In genomic region chr14:105414456-105415371, GRCh38 we compare ENCODE assay signal across 8 cellular contexts. TPM values are rescaled to one million over a fixed set of nuclear protein-coding genes. Genes with fewer than 3 reads are reported as not detected.
DNase-seq lines count a peak whose midpoint lies in the region; ATAC-seq and TF ChIP-seq lines count a peak whose summit lies in the region.

No MANE protein-coding gene starts in this region.

- no peaks in the 10 kb centered on the region for H3K36me3 ChIP-seq in testis (ENCODE audit: low read depth, missing control alignments)

- peaks cover 4% of the 10 kb centered on the region for H3K27me3 Mint-ChIP-seq in activated naive CD4-positive, alpha-beta T cell treated with anti-CD3 and anti-CD28 coated beads, Interleukin-2, amount 50 U/mL, for 24 hours

- 10 to 19% methylated on average over 33 to 49 of the region's 79 CpGs for WGBS in testis, 2 donors

- DNase-seq in NCI-H2081 (lab: John Stamatoyannopoulos, UW) (peak; percentile 73 to 81), NCI-H2081 treated with DMSO at 0.1 percent for 48 hours (lab: John Stamatoyannopoulos, UW) (no peak), HPDE6-E6E7 (ENCODE audit: extremely low spot score) (peak; percentile 69), RPMI8226 (peak; percentile 70), Right ventricle myocardium inferior (ENCODE audit: missing footprints) (peak; percentile 89), omental fat pad (ENCODE audit: low spot score) (no peak), testis (peak; percentile 78)

- peaks cover 16% of the 10 kb centered on the region for H3K4me1 Mint-ChIP-seq in activated naive CD4-positive, alpha-beta T cell treated with anti-CD3 and anti-CD28 coated beads, Interleukin-2, amount 50 U/mL, for 24 hours

- H3K27ac Mint-ChIP-seq in activated naive CD4-positive, alpha-beta T cell treated with anti-CD3 and anti-CD28 coated beads, Interleukin-2, amount 50 U/mL, for 24 hours = peak overlapping the region; percentile 30

- peak overlapping the region; percentile 86 for H3K4me3 Mint-ChIP-seq in activated naive CD4-positive, alpha-beta T cell treated with anti-CD3 and anti-CD28 coated beads, Interleukin-2, amount 50 U/mL, for 24 hours

- H3K27me3 ChIP-seq in testis = no peaks in the 10 kb centered on the region

- no peaks in the 10 kb centered on the region for H3K36me3 Mint-ChIP-seq in activated naive CD4-positive, alpha-beta T cell treated with anti-CD3 and anti-CD28 coated beads, Interleukin-2, amount 50 U/mL, for 24 hours

- H3K4me3 ChIP-seq in testis = peak overlapping the region; percentile 48 to 53

- H3K4me1 ChIP-seq in testis = peaks cover 24% of the 10 kb centered on the region

- intact Hi-C loops in Right ventricle myocardium inferior (cut with DNase I) = loop anchor here (2.0 kb wide), 1 partner anchor 16 kb away; the partner anchor contains the start of gene TEX22
- intact Hi-C loops in testis (cut with DNase I; ENCODE audit: low total_unique reads) = no loop called here

- peak overlapping the region; percentile 11 to 50 for H3K27ac ChIP-seq in testis

- TF ChIP-seq CTCF in omental fat pad (IDR thresholded peaks at IDR 0.05) = no peak
- TF ChIP-seq CTCF in testis (IDR thresholded peaks at IDR 0.05) = peak; percentile 58 to 68 (median 64)

- TF ChIP-seq POLR2A in testis (IDR thresholded peaks at IDR 0.05) = no peak

- H3K9me3 Mint-ChIP-seq in activated naive CD4-positive, alpha-beta T cell treated with anti-CD3 and anti-CD28 coated beads, Interleukin-2, amount 50 U/mL, for 24 hours = no peaks in the 10 kb centered on the region

- ATAC-seq in Right ventricle myocardium inferior = peak; percentile 84
- ATAC-seq in omental fat pad (ENCODE audit: low FRiP score) = peak; percentile 80

- H3K9me3 ChIP-seq in testis = no peaks in the 10 kb centered on the region

RNA-seq across cellular contexts. Expression of gene MTA1, which starts 4.9 kb away (rescaled TPM):
- total RNA-seq in Right ventricle myocardium inferior (192 TPM), omental fat pad (10 to 100 TPM; 35.4 to 72.5 (median 59.7) TPM), testis (100 to 1,000 TPM; 118 to 120 TPM)
- polyA plus RNA-seq in testis (ENCODE audit: insufficient read depth, low read depth, low replicate concordance) = 135 TPM

RNA-seq across cellular contexts. Expression of gene TEX22, which starts 16.4 kb away (rescaled TPM):
- total RNA-seq in Right ventricle myocardium inferior (2.4 TPM), omental fat pad (under 1 TPM in 2 of 4 donors, not detected in 2; 0.24 to 0.47 TPM), testis (1 to 10 TPM; 5.2 to 6.6 TPM)
- 21.5 TPM for polyA plus RNA-seq in testis (ENCODE audit: insufficient read depth, low read depth, low replicate concordance)

RNA-seq across cellular contexts. Expression of gene CRIP2, which starts 59.9 kb away (rescaled TPM):
- 1,081 TPM for total RNA-seq in Right ventricle myocardium inferior
- total RNA-seq in omental fat pad = 100 to 1,000 TPM in 2 of 4 donors, 10 to 100 TPM in 2; 63.4 to 177 (median 122) TPM
- total RNA-seq in testis = 100 to 1,000 TPM; 114 to 159 TPM
- 121 TPM for polyA plus RNA-seq in testis (ENCODE audit: insufficient read depth, low read depth, low replicate concordance)

Comparison
In these comparisons a context has a peak if more than half of its experiments do, and no peak if none do; other contexts are left out.
1. DNase-seq: peak in NCI-H2081 (2 of 2), HPDE6-E6E7 (single experiment), RPMI8226 (single experiment), Right ventricle myocardium inferior (single experiment) and testis (single experiment); none in NCI-H2081 treated with DMSO at 0.1 percent for 48 hours (single experiment) and omental fat pad (single experiment).
2. CTCF ChIP-seq: peak in testis (3 of 3); none in omental fat pad (0 of 3).